8 cellular contexts compared by ENCODE assay signal in the genomic region with DNA sequence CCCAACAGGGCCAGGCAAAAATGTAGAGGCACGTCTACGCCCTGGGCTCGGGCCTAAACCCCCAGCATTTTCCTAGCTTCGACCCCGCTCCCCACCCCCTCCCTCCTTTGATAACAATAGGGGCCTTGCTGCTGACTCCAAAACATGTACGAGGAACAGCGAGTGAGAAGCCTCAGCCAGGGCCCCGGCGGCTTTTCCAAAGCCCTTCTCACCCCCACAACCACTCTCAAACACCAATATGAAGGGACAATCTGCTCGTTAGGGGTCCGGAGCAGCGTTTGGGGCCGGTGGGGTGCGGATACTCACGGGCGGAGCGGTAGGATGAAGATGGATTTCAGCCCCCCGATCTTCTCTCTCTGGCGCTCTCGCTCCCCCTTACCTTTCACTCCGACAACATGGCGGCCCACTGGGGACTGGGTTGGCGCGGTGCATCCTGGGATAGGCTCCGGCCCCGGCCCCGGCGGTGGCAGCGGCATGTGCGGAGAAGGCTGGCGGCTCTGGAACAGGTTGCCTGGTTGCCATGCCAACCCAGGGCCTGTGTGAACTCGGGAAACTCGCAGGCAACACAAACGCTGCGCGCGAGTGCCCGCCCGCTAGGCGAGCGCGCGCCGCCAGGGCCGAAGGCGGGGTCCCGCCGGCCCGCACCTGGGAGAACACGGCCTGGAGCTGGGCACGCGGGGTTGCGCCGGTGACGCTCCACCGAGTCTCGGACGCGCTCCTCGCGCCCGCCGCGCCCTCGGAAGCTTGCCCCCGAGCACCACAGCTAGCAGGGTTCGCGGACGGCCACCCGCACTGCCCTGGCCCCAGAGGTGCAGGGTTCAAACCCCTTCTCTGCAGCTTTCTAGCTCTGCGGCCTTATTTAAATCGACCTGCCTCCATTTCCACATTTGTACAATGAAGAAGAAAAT. TPM values are rescaled to one million over a fixed set of nuclear protein-coding genes. Genes with fewer than 3 reads are reported as not detected.
DNase-seq lines count a peak whose midpoint lies in the region; ATAC-seq and TF ChIP-seq lines count a peak whose summit lies in the region.

A gene with protein sequence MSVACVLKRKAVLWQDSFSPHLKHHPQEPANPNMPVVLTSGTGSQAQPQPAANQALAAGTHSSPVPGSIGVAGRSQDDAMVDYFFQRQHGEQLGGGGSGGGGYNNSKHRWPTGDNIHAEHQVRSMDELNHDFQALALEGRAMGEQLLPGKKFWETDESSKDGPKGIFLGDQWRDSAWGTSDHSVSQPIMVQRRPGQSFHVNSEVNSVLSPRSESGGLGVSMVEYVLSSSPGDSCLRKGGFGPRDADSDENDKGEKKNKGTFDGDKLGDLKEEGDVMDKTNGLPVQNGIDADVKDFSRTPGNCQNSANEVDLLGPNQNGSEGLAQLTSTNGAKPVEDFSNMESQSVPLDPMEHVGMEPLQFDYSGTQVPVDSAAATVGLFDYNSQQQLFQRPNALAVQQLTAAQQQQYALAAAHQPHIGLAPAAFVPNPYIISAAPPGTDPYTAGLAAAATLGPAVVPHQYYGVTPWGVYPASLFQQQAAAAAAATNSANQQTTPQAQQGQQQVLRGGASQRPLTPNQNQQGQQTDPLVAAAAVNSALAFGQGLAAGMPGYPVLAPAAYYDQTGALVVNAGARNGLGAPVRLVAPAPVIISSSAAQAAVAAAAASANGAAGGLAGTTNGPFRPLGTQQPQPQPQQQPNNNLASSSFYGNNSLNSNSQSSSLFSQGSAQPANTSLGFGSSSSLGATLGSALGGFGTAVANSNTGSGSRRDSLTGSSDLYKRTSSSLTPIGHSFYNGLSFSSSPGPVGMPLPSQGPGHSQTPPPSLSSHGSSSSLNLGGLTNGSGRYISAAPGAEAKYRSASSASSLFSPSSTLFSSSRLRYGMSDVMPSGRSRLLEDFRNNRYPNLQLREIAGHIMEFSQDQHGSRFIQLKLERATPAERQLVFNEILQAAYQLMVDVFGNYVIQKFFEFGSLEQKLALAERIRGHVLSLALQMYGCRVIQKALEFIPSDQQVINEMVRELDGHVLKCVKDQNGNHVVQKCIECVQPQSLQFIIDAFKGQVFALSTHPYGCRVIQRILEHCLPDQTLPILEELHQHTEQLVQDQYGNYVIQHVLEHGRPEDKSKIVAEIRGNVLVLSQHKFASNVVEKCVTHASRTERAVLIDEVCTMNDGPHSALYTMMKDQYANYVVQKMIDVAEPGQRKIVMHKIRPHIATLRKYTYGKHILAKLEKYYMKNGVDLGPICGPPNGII (minus strand): TSS at position 408 of the 908 bp plus-strand sequence. CDS start 6,151 bp downstream, outside the sequence.

- intact Hi-C loops in Caco-2 (cut with micrococcal nuclease; ENCODE audit: unreplicated experiment), result loop anchor here (1.0 kb wide), 1 partner anchor 90 kb away; no protein-coding TSS in a partner anchor

- H3K4me3 Mint-ChIP-seq in Caco-2 (ENCODE audit: unreplicated experiment) (peak within 1 kb of the TSS; percentile 94), endodermal cell (peak within 1 kb of the TSS; percentile 97)

- H3K27ac Mint-ChIP-seq in Caco-2 (ENCODE audit: unreplicated experiment) (peak within 1 kb of the TSS; percentile 97), endodermal cell (peak within 1 kb of the TSS; percentile 99)

- H3K36me3 ChIP-seq in Caco-2 (ENCODE audit: control insufficient read depth, insufficient read depth, low read length), result no peaks in the 10 kb centered on the region
- peaks cover 19% of the 10 kb centered on the region for H3K36me3 ChIP-seq in NT2/D1 (ENCODE audit: insufficient read depth, insufficient read length, low read length)
- peaks cover under 1% of the 10 kb centered on the region for H3K36me3 ChIP-seq in endodermal cell (ENCODE audit: control insufficient read depth, insufficient read depth, low read length)
- peaks cover 11% of the 10 kb centered on the region for H3K36me3 ChIP-seq in mesodermal cell (ENCODE audit: control insufficient read depth, insufficient read depth, low read length)

- H3K27me3 Mint-ChIP-seq in Caco-2 (ENCODE audit: insufficient read depth, unreplicated experiment) (no peaks in the 10 kb centered on the region), endodermal cell (ENCODE audit: insufficient read depth) (no peaks in the 10 kb centered on the region)

- H3K9ac ChIP-seq in NT2/D1 (ENCODE audit: insufficient read length, low read depth) (peak within 1 kb of the TSS; percentile 97), endodermal cell (ENCODE audit: extremely low read depth, low read length, poor library complexity, severe bottlenecking) (peak within 1 kb of the TSS; percentile 100)

- H3K9me3 Mint-ChIP-seq in Caco-2 (ENCODE audit: unreplicated experiment) (no peaks in the 10 kb centered on the region), endodermal cell (no peaks in the 10 kb centered on the region)

- no peaks in the 10 kb centered on the region for H3K9me3 ChIP-seq in Caco-2
- no peaks in the 10 kb centered on the region for H3K9me3 ChIP-seq in NT2/D1 (ENCODE audit: insufficient read depth, low read length)
- H3K9me3 ChIP-seq in endodermal cell (ENCODE audit: control insufficient read depth, low read length), result no peaks in the 10 kb centered on the region
- H3K9me3 ChIP-seq in mesodermal cell (ENCODE audit: control insufficient read depth, low read length), result no peaks in the 10 kb centered on the region

- DNase-seq in Caco-2 (peak; percentile 97 to 98), HUDEP-2 (lab: John Stamatoyannopoulos, UW; ENCODE audit: unreplicated experiment in 76 of 76) (peak; percentile 45 to 99 (median 97)), NT2/D1 (ENCODE audit: low read depth, low spot score) (peak; percentile 100), endodermal cell (peak; percentile 100)
- peak; percentile 94 for DNase-seq in activated CD8-positive, alpha-beta memory T cell treated with anti-CD3 and anti-CD28 coated beads, Interleukin-2, amount 50 U/mL, for 1 hour (ENCODE audit: extremely low read depth)
- DNase-seq in stimulated activated CD8-positive, alpha-beta memory T cell treated with anti-CD3 and anti-CD28 coated beads, Interleukin-15, amount 100 ng/mL, for 4 hours (ENCODE audit: low read depth in 2 of 2), result peak; percentile 98

- H3K4me1 ChIP-seq in Caco-2 (peaks cover 15% of the 10 kb centered on the region; the same call in 1 of the 2 replicates), NT2/D1 (ENCODE audit: insufficient read depth, insufficient read length) (no peaks in the 10 kb centered on the region), endodermal cell (ENCODE audit: control insufficient read depth, insufficient read depth, low read length) (no peaks in the 10 kb centered on the region), mesodermal cell (ENCODE audit: control insufficient read depth, insufficient read depth, low read length, poor library complexity, severe bottlenecking) (peaks cover 8% of the 10 kb centered on the region)

- BruUV-seq in Caco-2 (replicated peaks; lab: Mats Ljungman, UMichigan), result TSS peak; percentile 65

- TF ChIP-seq CTCF in Caco-2 (IDR thresholded peaks at IDR 0.05; ENCODE audit: insufficient read depth in 1 of 2, low read depth in 1 of 2, low read length in 1 of 2, severe bottlenecking in 1 of 2, unreplicated experiment in 1 of 2) (no peak), endodermal cell (conservative IDR thresholded peaks at IDR 0.05) (peak; percentile 31)

- ATAC-seq in GM21381 (IDR thresholded peaks at IDR 0.05; ENCODE audit: unreplicated experiment), result peak; percentile 92

- H3K36me3 Mint-ChIP-seq in Caco-2 (ENCODE audit: insufficient read depth, unreplicated experiment), result peaks cover 10% of the 10 kb centered on the region
- H3K36me3 Mint-ChIP-seq in endodermal cell (ENCODE audit: low read depth), result peaks cover 2% of the 10 kb centered on the region

- WGBS in endodermal cell (ENCODE audit: insufficient coverage in 1 of 2, insufficient read length in 1 of 2), 2 experiments, result 2 to 4% methylated on average over 30 to 72 of the region's 72 CpGs
- 2 to 3% methylated on average over 62 of the region's 72 CpGs for WGBS in mesodermal cell (ENCODE audit: insufficient coverage in 2 of 2), 2 experiments

- H3K4me1 Mint-ChIP-seq in Caco-2 (ENCODE audit: low read depth, unreplicated experiment), result no peaks in the 10 kb centered on the region
- H3K4me1 Mint-ChIP-seq in endodermal cell, result peaks cover 6% of the 10 kb centered on the region

- CTCF ChIA-PET in Caco-2 (lab: Charles Lee), result no interaction called here

- H3K27me3 ChIP-seq in Caco-2 (replicated peaks; ENCODE audit: control insufficient read depth, insufficient read depth, low read length) (no peaks in the 10 kb centered on the region), NT2/D1 (ENCODE audit: insufficient read depth, insufficient read length) (no peaks in the 10 kb centered on the region), endodermal cell (ENCODE audit: control insufficient read depth, insufficient read depth, low read length, poor library complexity, severe bottlenecking) (no peaks in the 10 kb centered on the region)

- peak within 1 kb of the TSS; percentile 100 for H3K27ac ChIP-seq in endodermal cell (ENCODE audit: low read depth, low read length)
- H3K27ac ChIP-seq in mesodermal cell (ENCODE audit: low read depth, low read length, severe bottlenecking), result peak within 1 kb of the TSS; percentile 99

- POLR2A ChIA-PET in Caco-2 (lab: Charles Lee), result interaction anchor here (0.6 to 1.3 kb wide), 3 partner anchors 46 to 87 kb away, joined by 4 to 7 read pairs (median 6); no protein-coding TSS in a partner anchor

- H3K4me3 ChIP-seq in Caco-2 (ENCODE audit: low read depth, low read length) (peak within 1 kb of the TSS; percentile 83), NT2/D1 (ENCODE audit: insufficient read length, low read depth) (peak within 1 kb of the TSS; percentile 96), endodermal cell (ENCODE audit: low read length) (peak within 1 kb of the TSS; percentile 100), mesodermal cell (ENCODE audit: extremely low read depth, insufficient read depth, low read length, poor library complexity, severe bottlenecking) (peak within 1 kb of the TSS; percentile 97)

RNA-seq across cellular contexts. Expression of the gene that starts here (rescaled TPM):
- total RNA-seq in Caco-2 (2022) (92.3 and 93.7 TPM in 2 replicates), endodermal cell (100 to 1,000 TPM; 207 to 210 TPM)
- 94.8 TPM for polyA plus RNA-seq in endodermal cell (2013, experiment 1 of 2)
- polyA plus RNA-seq in endodermal cell (2013, experiment 2 of 2), result 90.9 TPM
- 62.9 TPM for polyA plus RNA-seq in mesodermal cell (2013, experiment 1 of 2)
- polyA plus RNA-seq in mesodermal cell (2013, experiment 2 of 2), result 58.8 TPM

Comparison
In these comparisons a context has a peak if more than half of its experiments do, and no peak if none do; other contexts are left out.
1. Peak in every context shown above with its lines: DNase-seq, ATAC-seq, H3K4me3 ChIP-seq and H3K27ac ChIP-seq.